Comparison of ENCODE assay signal across 11 cellular contexts in genomic region chr17:59439261-59439660, GRCh38.
DNase-seq lines count a peak whose midpoint lies in the region; ATAC-seq and TF ChIP-seq lines count a peak whose summit lies in the region.
"Had no signal": no experiment of that assay in that cellular context is flagged by ENCODE, and none has a peak within 500 bp of the region (broad histone marks: within the 10 kb centered on the region; RNA-seq: fewer than 3 reads in every experiment).

No MANE protein-coding gene starts in this region.

- POLR2A ChIA-PET in activated CD8-positive, alpha-beta T cell treated with anti-CD3 and anti-CD28 coated beads for 36 hours (lab: Charles Lee) = interaction anchor here (1.1 to 1.4 kb wide), 2 partner anchors 13 to 110 kb away, joined by 3 to 4 read pairs; no protein-coding TSS in a partner anchor

- BruUV-seq in Calu3 (replicated peaks; lab: Mats Ljungman, UMichigan) = no TSS peak

- H3K4me1 ChIP-seq in left ventricle myocardium inferior (peaks cover 65% of the 10 kb centered on the region), thyroid gland (peaks cover 29 to 36% of the 10 kb centered on the region in 2 donors)

- intact Hi-C loops in left ventricle myocardium inferior (cut with micrococcal nuclease) = no loop called here
- intact Hi-C loops in left ventricle myocardium superior (cut with micrococcal nuclease) = no loop called here
- intact Hi-C loops in activated CD8-positive, alpha-beta T cell treated with anti-CD3 and anti-CD28 coated beads for 36 hours (cut with micrococcal nuclease) = loop anchor here (5.0 kb wide), 1 partner anchor 112 kb away; no protein-coding TSS in a partner anchor
- intact Hi-C loops in thyroid gland (cut with DNase I) = loop anchor here (5.0 kb wide), 1 partner anchor 107 kb away; the partner anchor contains the start of gene YPEL2
- intact Hi-C loops in Calu3 (cut with micrococcal nuclease; ENCODE audit: unreplicated experiment) = no loop called here

- H3K27me3 ChIP-seq in left ventricle myocardium inferior (ENCODE audit: low read depth) (no peaks in the 10 kb centered on the region), thyroid gland (no peaks in the 10 kb centered on the region)

- no peaks in the 10 kb centered on the region for H3K9me3 Mint-ChIP-seq in activated CD8-positive, alpha-beta T cell treated with anti-CD3 and anti-CD28 coated beads for 36 hours
- no peaks in the 10 kb centered on the region for H3K9me3 Mint-ChIP-seq in Calu3 (ENCODE audit: low read depth, unreplicated experiment)

- DNase-seq in left ventricle myocardium inferior = no peak
- DNase-seq in left ventricle myocardium superior = no peak
- DNase-seq in activated CD8-positive, alpha-beta T cell treated with anti-CD3 and anti-CD28 coated beads for 36 hours = peak; percentile 45
- DNase-seq in kidney tubule cell (ENCODE audit: low spot score) = peak; percentile 64
- peak; percentile 74 to 84 for DNase-seq in thyroid gland
- DNase-seq in HPDE6-E6E7 (ENCODE audit: extremely low spot score) = no peak
- no peak for DNase-seq in Calu3
- DNase-seq in superior temporal gyrus (ENCODE audit: extremely low spot score) = no peak
- DNase-seq: activated T-cell treated with anti-CD3 and anti-CD28 coated beads for 4 hours; GDM1; stimulated activated naive CD4-positive, alpha-beta T cell treated with Interleukin-2 at 50 U/mL for 16 hours had no signal

- H3K9me3 ChIP-seq in left ventricle myocardium inferior (replicated peaks) (no peaks in the 10 kb centered on the region), thyroid gland (no peaks in the 10 kb centered on the region)

- H3K36me3 Mint-ChIP-seq in activated CD8-positive, alpha-beta T cell treated with anti-CD3 and anti-CD28 coated beads for 36 hours (ENCODE audit: low read depth) = no peaks in the 10 kb centered on the region
- no peaks in the 10 kb centered on the region for H3K36me3 Mint-ChIP-seq in Calu3 (ENCODE audit: insufficient read depth, unreplicated experiment)

- TF ChIP-seq POLR2A in thyroid gland (IDR thresholded peaks at IDR 0.05) = no peak

- H3K27ac ChIP-seq in left ventricle myocardium inferior (replicated peaks) = peak overlapping the region; percentile 77
- peak overlapping the region; percentile 34 to 89 (median 86) for H3K27ac ChIP-seq in thyroid gland

- WGBS in thyroid gland, 2 donors = 40 to 59% methylated on average over 4 of the region's 4 CpGs

- H3K4me3 Mint-ChIP-seq in activated CD8-positive, alpha-beta T cell treated with anti-CD3 and anti-CD28 coated beads for 36 hours = no peak overlapping the region
- no peak overlapping the region for H3K4me3 Mint-ChIP-seq in Calu3 (ENCODE audit: low read depth, unreplicated experiment)

- no peak overlapping the region for H3K4me3 ChIP-seq in left ventricle myocardium inferior
- H3K4me3 ChIP-seq in thyroid gland (replicated peaks in 1 of 3) = no peak overlapping the region

- H3K36me3 ChIP-seq in left ventricle myocardium inferior (no peaks in the 10 kb centered on the region), thyroid gland (no peaks in the 10 kb centered on the region)

- no peaks in the 10 kb centered on the region for H3K27me3 Mint-ChIP-seq in activated CD8-positive, alpha-beta T cell treated with anti-CD3 and anti-CD28 coated beads for 36 hours
- H3K27me3 Mint-ChIP-seq in Calu3 (ENCODE audit: unreplicated experiment) = no peaks in the 10 kb centered on the region

- peak overlapping the region; percentile 91 for H3K27ac Mint-ChIP-seq in activated CD8-positive, alpha-beta T cell treated with anti-CD3 and anti-CD28 coated beads for 36 hours
- H3K27ac Mint-ChIP-seq in Calu3 (ENCODE audit: unreplicated experiment) = no peak overlapping the region

- CTCF ChIA-PET in activated CD8-positive, alpha-beta T cell treated with anti-CD3 and anti-CD28 coated beads for 36 hours (lab: Charles Lee) = interaction anchor here (0.7 to 10.8 kb wide), 18 partner anchors 11 to 124 kb away, joined by 3 to 226 read pairs (median 5); no protein-coding TSS in a partner anchor
- CTCF ChIA-PET in Calu3 (lab: Charles Lee) = interaction anchor here (0.5 to 1.7 kb wide), 3 partner anchors 110 to 1594 kb away, joined by 3 to 6 read pairs (median 6); no protein-coding TSS in a partner anchor

- ATAC-seq in left ventricle myocardium superior = no peak
- ATAC-seq in activated CD8-positive, alpha-beta T cell treated with anti-CD3 and anti-CD28 coated beads for 36 hours = no peak

- H3K4me1 Mint-ChIP-seq in activated CD8-positive, alpha-beta T cell treated with anti-CD3 and anti-CD28 coated beads for 36 hours (ENCODE audit: low read depth) = peaks cover 52% of the 10 kb centered on the region
- H3K4me1 Mint-ChIP-seq in Calu3 (ENCODE audit: low read depth, unreplicated experiment) = peaks cover 7% of the 10 kb centered on the region

- TF ChIP-seq CTCF in left ventricle myocardium inferior (IDR thresholded peaks at IDR 0.05; ENCODE audit: borderline replicate concordance) = no peak
- no peak for TF ChIP-seq CTCF in activated CD8-positive, alpha-beta T cell treated with anti-CD3 and anti-CD28 coated beads for 36 hours (IDR thresholded peaks at IDR 0.05)
- TF ChIP-seq CTCF in thyroid gland (IDR thresholded peaks at IDR 0.05) = peak in 2 of 6 experiments; percentile 6 to 17
- TF ChIP-seq CTCF in Calu3 (IDR thresholded peaks at IDR 0.05; ENCODE audit: unreplicated experiment) = no peak

Comparison
In these comparisons a context has a peak if more than half of its experiments do, and no peak if none do; other contexts are left out.
1. DNase-seq: peak in activated CD8-positive, alpha-beta T cell treated with anti-CD3 and anti-CD28 coated beads for 36 hours (single experiment), kidney tubule cell (single experiment) and thyroid gland (2 of 2); none in left ventricle myocardium inferior (single experiment), left ventricle myocardium superior (single experiment), HPDE6-E6E7 (single experiment), Calu3 (single experiment) and superior temporal gyrus (single experiment).
2. intact Hi-C loops: an anchor here in activated CD8-positive, alpha-beta T cell treated with anti-CD3 and anti-CD28 coated beads for 36 hours (5.0 kb wide) and thyroid gland (5.0 kb wide); none called in left ventricle myocardium inferior, left ventricle myocardium superior and Calu3.